Comparison of ENCODE assay signal across 20 cellular contexts in genomic region chr20:2398453-2398852, GRCh38. TPM values are rescaled to one million over a fixed set of nuclear protein-coding genes. Genes with fewer than 3 reads are reported as not detected.
"Had no signal": no experiment of that assay in that cellular context is flagged by ENCODE, and none has a peak within 500 bp of the region (broad histone marks: within the 10 kb centered on the region; RNA-seq: fewer than 3 reads in every experiment).

No MANE protein-coding gene starts in this region.

- H3K27ac Mint-ChIP-seq: activated naive CD4-positive, alpha-beta T cell treated with anti-CD3 and anti-CD28 coated beads, Interleukin-2, amount 50 U/mL, for 72 hours; activated T-helper 2 cell treated with anti-CD3 and anti-CD28 coated beads, Interferon-gamma antibody, Interleukin-2, Interleukin-4, amounts not matched to agents 10 μg/mL and 5 μg/mL and 100 μg/mL, durations not matched to agents 14 hours and 24 hours and 36 hours; nephron had no signal

- H3K4me3 Mint-ChIP-seq: nephron had no signal

- H3K36me3 Mint-ChIP-seq: activated naive CD4-positive, alpha-beta T cell treated with anti-CD3 and anti-CD28 coated beads, Interleukin-2, amount 50 U/mL, for 72 hours had no signal

- H3K36me3 ChIP-seq: cardiac muscle cell, heart left ventricle, transverse colon, vagina had no signal

- H3K9me3 ChIP-seq: transverse colon, vagina had no signal

- H3K4me3 ChIP-seq: cardiac muscle cell, heart left ventricle, transverse colon, vagina had no signal

- H3K27me3 ChIP-seq: cardiac muscle cell, transverse colon, vagina had no signal

- H3K4me1 ChIP-seq: heart left ventricle, transverse colon, vagina had no signal

- H3K27ac ChIP-seq: cardiac muscle cell, epithelial cell of prostate, heart left ventricle, transverse colon, vagina had no signal

- H3K9me3 Mint-ChIP-seq: activated naive CD4-positive, alpha-beta T cell treated with anti-CD3 and anti-CD28 coated beads, Interleukin-2, amount 50 U/mL, for 72 hours; activated T-helper 2 cell treated with anti-CD3 and anti-CD28 coated beads, Interferon-gamma antibody, Interleukin-2, Interleukin-4, amounts not matched to agents 10 μg/mL and 5 μg/mL and 100 μg/mL, durations not matched to agents 14 hours and 24 hours and 36 hours; nephron had no signal

- H3K4me1 Mint-ChIP-seq: nephron had no signal

- ATAC-seq: activated naive CD4-positive, alpha-beta T cell treated with anti-CD3 and anti-CD28 coated beads, Interleukin-2, amount 50 U/mL, for 72 hours; heart left ventricle had no signal

- DNase-seq: activated CD4-positive, alpha-beta T cell treated with anti-CD3 and anti-CD28 coated beads for 1 hour; activated CD4-positive, alpha-beta T cell treated with anti-CD3 and anti-CD28 coated beads, Interleukin-2, amount 50 U/mL, for 4 hours; activated T-cell treated with anti-CD3 and anti-CD28 coated beads, Interleukin-2, amount 50 U/mL, for 1 hour; heart left ventricle; mesendoderm; nucleus accumbens; stimulated activated CD4-positive, alpha-beta T cell treated with anti-CD3 and anti-CD28 coated beads, Interleukin-2, amount 100 ng/mL, for 48 hours; stimulated activated naive CD4-positive, alpha-beta T cell treated with Interleukin-2 at 50 U/mL for 16 hours; substantia nigra; transverse colon had no signal

RNA-seq across cellular contexts. Expression of gene TGM6, which starts 17.8 kb away (rescaled TPM):
- total RNA-seq: activated naive CD4-positive, alpha-beta T cell treated with anti-CD3 and anti-CD28 coated beads, Interleukin-2, amount 50 U/mL, for 72 hours; activated T-helper 2 cell treated with anti-CD3 and anti-CD28 coated beads, Interferon-gamma antibody, Interleukin-2, Interleukin-4, amounts not matched to agents 10 μg/mL and 5 μg/mL and 100 μg/mL, durations not matched to agents 14 hours and 24 hours and 36 hours; cardiac muscle cell; dermis microvascular lymphatic vessel endothelial cell; frontal cortex; heart left ventricle; posterior vena cava; skeletal muscle tissue; vagina had no signal
